In the genomic region with DNA sequence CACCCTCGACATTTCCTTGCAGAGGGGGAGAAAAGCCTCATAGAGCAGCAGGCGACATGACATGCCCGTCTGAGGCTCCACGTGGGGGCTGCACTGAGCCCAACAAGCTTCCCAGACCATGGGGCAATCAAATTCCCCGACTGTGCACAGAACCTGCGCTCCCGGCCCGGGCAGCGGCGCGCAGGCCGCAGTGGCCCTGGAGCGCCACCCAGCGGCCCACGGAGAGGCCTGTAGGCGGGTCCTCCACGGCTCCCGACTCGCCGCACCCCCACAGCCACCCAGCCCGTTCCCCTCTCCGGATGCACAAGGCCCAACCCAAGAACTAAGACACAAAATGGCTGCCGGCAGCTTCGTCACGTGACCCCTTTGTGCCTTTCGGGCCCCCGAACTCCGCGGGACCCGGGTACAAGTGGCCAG, we compare ENCODE assay signal across 8 cellular contexts. TPM values are rescaled to one million over a fixed set of nuclear protein-coding genes. Genes with fewer than 3 reads are reported as not detected.
DNase-seq lines count a peak whose midpoint lies in the region; ATAC-seq, FAIRE-seq and TF ChIP-seq lines count a peak whose summit lies in the region.

No MANE protein-coding gene starts in this region.

- FAIRE-seq in frontal cortex (lab: Jason Lieb, UNC) = no peak

- H2AK5ac ChIP-seq in H9 (ENCODE audit: insufficient read length, low read length) (no peak overlapping the region), neuronal stem cell (ENCODE audit: low read depth, low read length) (peak overlapping the region; percentile 100)

- H3K4me1 Mint-ChIP-seq in H9 = peaks cover 44 to 62% of the 10 kb centered on the region in 2 experiments

- H3K4ac ChIP-seq in H9 (ENCODE audit: low read depth, low read length) (no peak overlapping the region; the same call in 1 of the 2 replicates), neuronal stem cell (ENCODE audit: low read length) (no peak overlapping the region)

- H4K20me1 ChIP-seq in H9 (ENCODE audit: control insufficient read depth, insufficient read depth, insufficient read length) (no peaks in the 10 kb centered on the region), Loucy (ENCODE audit: insufficient read depth, low read length, poor library complexity, severe bottlenecking) (peaks cover 61% of the 10 kb centered on the region)

- peaks cover 0 to 14% (median 12%) of the 10 kb centered on the region in 3 experiments; a peak in 4 of 7 replicates for H3K36me3 Mint-ChIP-seq in H9 (ENCODE audit: insufficient read depth in 1 of 3, low read depth in 3 of 3)

- H4K91ac ChIP-seq in H9 (ENCODE audit: insufficient read length, low read depth, low read length) (no peak overlapping the region), neuronal stem cell (ENCODE audit: low read depth, low read length, poor library complexity) (no peak overlapping the region)

- no peaks in the 10 kb centered on the region for H3K4me1 ChIP-seq in H9 (ENCODE audit: insufficient read depth, low read length)
- peaks cover 65% of the 10 kb centered on the region for H3K4me1 ChIP-seq in Loucy (ENCODE audit: insufficient read depth, low read length, poor library complexity, severe bottlenecking)
- peaks cover 14% of the 10 kb centered on the region for H3K4me1 ChIP-seq in RWPE2 (ENCODE audit: insufficient read depth, poor library complexity, severe bottlenecking)
- H3K4me1 ChIP-seq in neuronal stem cell (ENCODE audit: control insufficient read depth in 2 of 2, insufficient read depth in 1 of 2, low read depth in 1 of 2, low read length in 2 of 2) = peaks cover 2 to 4% of the 10 kb centered on the region in 2 donors
- H3K4me1 ChIP-seq in subcutaneous abdominal adipose tissue (ENCODE audit: control insufficient read depth in 5 of 5, insufficient read depth in 5 of 5, low read length in 5 of 5) = peaks cover 3 to 80% (median 72%) of the 10 kb centered on the region in 5 donors

- peak overlapping the region; percentile 83 for H3K4me2 ChIP-seq in H9 (ENCODE audit: insufficient read depth, insufficient read length, low read length)
- H3K4me2 ChIP-seq in Loucy (ENCODE audit: low read depth, low read length, poor library complexity, severe bottlenecking) = peak overlapping the region; percentile 84
- H3K4me2 ChIP-seq in neuronal stem cell (ENCODE audit: insufficient read depth, low read length, poor library complexity, severe bottlenecking) = peak overlapping the region; percentile 52

- DNase-seq in GDM1 (lab: John Stamatoyannopoulos, UW) = peak; percentile 93
- peak; percentile 97 for DNase-seq in H9
- DNase-seq in RWPE2 (ENCODE audit: low spot score) = peak; percentile 95
- peak; percentile 96 for DNase-seq in activated naive CD4-positive, alpha-beta T cell treated with Interleukin-2 at 50 U/mL for 16 hours
- peak; percentile 95 to 97 for DNase-seq in frontal cortex (ENCODE audit: low spot score in 2 of 2)
- peak; percentile 94 for DNase-seq in neuronal stem cell (ENCODE audit: low spot score)

- H3K27ac Mint-ChIP-seq in H9 = peak overlapping the region; percentile 100; a peak in 6 of 7 replicates

- H2BK120ac ChIP-seq in H9 (ENCODE audit: low read depth, low read length, poor library complexity, severe bottlenecking) = no peak overlapping the region
- no peak overlapping the region for H2BK120ac ChIP-seq in neuronal stem cell (ENCODE audit: low read depth, low read length)

- H3K27me3 Mint-ChIP-seq in H9 (ENCODE audit: low read depth) = no peaks in the 10 kb centered on the region

- peak overlapping the region; percentile 100 for H3K18ac ChIP-seq in H9 (ENCODE audit: insufficient read length, low read depth, low read length)
- H3K18ac ChIP-seq in neuronal stem cell (ENCODE audit: low read length) = peak overlapping the region; percentile 100

- peaks cover 3% of the 10 kb centered on the region for H3K23me2 ChIP-seq in H9 (ENCODE audit: insufficient read length, low read depth, low read length, poor library complexity, severe bottlenecking)

- no peaks in the 10 kb centered on the region for H3K9me3 ChIP-seq in H9 (ENCODE audit: control insufficient read depth, low read depth, low read length)
- H3K9me3 ChIP-seq in Loucy (ENCODE audit: insufficient read depth, low read depth, low read length) = no peaks in the 10 kb centered on the region
- no peaks in the 10 kb centered on the region for H3K9me3 ChIP-seq in RWPE2 (ENCODE audit: severe bottlenecking)
- peaks cover 0 to 16% of the 10 kb centered on the region in 2 donors for H3K9me3 ChIP-seq in neuronal stem cell (replicated peaks in 1 of 2; ENCODE audit: control insufficient read depth in 2 of 2, insufficient read depth in 1 of 2, low read depth in 1 of 2, low read length in 2 of 2)
- no peaks in the 10 kb centered on the region for H3K9me3 ChIP-seq in subcutaneous abdominal adipose tissue (ENCODE audit: control insufficient read depth in 5 of 5, low read length in 5 of 5)

- H3K23ac ChIP-seq in H9 (ENCODE audit: insufficient read length, low read depth, low read length) = no peak overlapping the region
- peak overlapping the region; percentile 98 for H3K23ac ChIP-seq in neuronal stem cell (ENCODE audit: low read depth, low read length, poor library complexity)

- H2AFZ ChIP-seq in H9 (ENCODE audit: low read length) (no peak overlapping the region), Loucy (ENCODE audit: low read length) (peak overlapping the region; percentile 87), neuronal stem cell (ENCODE audit: low read length) (peak overlapping the region; percentile 91)

- WGBS in H9 (ENCODE audit: extremely low coverage, insufficient read length, low lambda C conversion rate) = no CpG with 5 or more reads among the region's 30 CpGs
- no CpG with 5 or more reads among the region's 30 CpGs for WGBS in neuronal stem cell (ENCODE audit: extremely low coverage in 2 of 2, insufficient read length in 2 of 2, insufficient replicate concordance in 1 of 2), 2 donors

- no peaks in the 10 kb centered on the region for H3K27me3 ChIP-seq in H9 (ENCODE audit: insufficient read depth, low read length)
- H3K27me3 ChIP-seq in Loucy (ENCODE audit: insufficient read depth, low read length, poor library complexity, severe bottlenecking) = no peaks in the 10 kb centered on the region
- no peaks in the 10 kb centered on the region for H3K27me3 ChIP-seq in RWPE2 (ENCODE audit: insufficient read depth, poor library complexity, severe bottlenecking)
- no peaks in the 10 kb centered on the region for H3K27me3 ChIP-seq in neuronal stem cell (ENCODE audit: control insufficient read depth in 3 of 3, insufficient read depth in 3 of 3, low read depth in 1 of 3, low read length in 3 of 3)
- no peaks in the 10 kb centered on the region for H3K27me3 ChIP-seq in subcutaneous abdominal adipose tissue (ENCODE audit: control insufficient read depth in 5 of 5, insufficient read depth in 4 of 5, low read length in 5 of 5)

- H3K27ac ChIP-seq in H9 (ENCODE audit: insufficient read length, low read depth, low read length) = peak overlapping the region; percentile 98
- peak overlapping the region; percentile 91 for H3K27ac ChIP-seq in RWPE2 (ENCODE audit: poor library complexity, severe bottlenecking)
- peak overlapping the region; percentile 100 for H3K27ac ChIP-seq in neuronal stem cell (replicated peaks; ENCODE audit: low read length)
- peak overlapping the region; percentile 100 for H3K27ac ChIP-seq in subcutaneous abdominal adipose tissue (ENCODE audit: low read depth, low read length)

- H3K4me3 Mint-ChIP-seq in H9 = peak overlapping the region; percentile 91 to 93

- H3F3A ChIP-seq in Loucy (ENCODE audit: low read depth) = no peaks in the 10 kb centered on the region

- H2BK5ac ChIP-seq in H9 (ENCODE audit: insufficient read length, low read length) (no peak overlapping the region), neuronal stem cell (ENCODE audit: low read length) (peak overlapping the region; percentile 100)

- H3K4me3 ChIP-seq in Loucy (ENCODE audit: low read length, poor library complexity, severe bottlenecking) = peak overlapping the region; percentile 80
- H3K4me3 ChIP-seq in RWPE2 (ENCODE audit: severe bottlenecking) = peak overlapping the region; percentile 88
- peak overlapping the region; percentile 88 for H3K4me3 ChIP-seq in neuronal stem cell (ENCODE audit: low read length in 2 of 2)
- H3K4me3 ChIP-seq in subcutaneous abdominal adipose tissue (ENCODE audit: low read depth in 1 of 5, low read length in 5 of 5) = peak overlapping the region; percentile 83 to 99 (median 98)

- ATAC-seq in RWPE2 (ENCODE audit: low read depth) = peak; percentile 92

- H3K9ac ChIP-seq in H9 (ENCODE audit: extremely low read depth, insufficient read length, low read length) (peak overlapping the region; percentile 100), Loucy (ENCODE audit: low read depth, low read length, poor library complexity, severe bottlenecking) (peak overlapping the region; percentile 99), neuronal stem cell (ENCODE audit: low read depth, low read length, poor library complexity) (peak overlapping the region; percentile 99), subcutaneous abdominal adipose tissue (ENCODE audit: low read length in 5 of 5) (peak overlapping the region; percentile 99 to 100 (median 100))

- H3K79me1 ChIP-seq in H9 (ENCODE audit: insufficient read depth, low read depth, low read length, poor library complexity, severe bottlenecking) (no peaks in the 10 kb centered on the region), neuronal stem cell (ENCODE audit: low read depth, low read length) (peaks cover 3% of the 10 kb centered on the region)

- H2BK12ac ChIP-seq in H9 (ENCODE audit: insufficient read length, low read depth, low read length) (no peak overlapping the region), neuronal stem cell (ENCODE audit: low read length) (no peak overlapping the region)

- no peaks in the 10 kb centered on the region for H3K9me3 Mint-ChIP-seq in H9

- H2BK15ac ChIP-seq in H9 (ENCODE audit: low read depth, low read length) (no peak overlapping the region; the same call in 1 of the 2 replicates), neuronal stem cell (ENCODE audit: low read length) (peak overlapping the region; percentile 96)

- H3K36me3 ChIP-seq in Loucy (ENCODE audit: insufficient read depth, low read length) (peaks cover 11% of the 10 kb centered on the region; the same call in 1 of the 2 replicates), RWPE2 (ENCODE audit: low read depth) (peaks cover 34% of the 10 kb centered on the region), neuronal stem cell (replicated peaks in 1 of 2; ENCODE audit: control insufficient read depth in 2 of 2, insufficient read depth in 2 of 2, low read length in 2 of 2) (peaks cover 2 to 42% of the 10 kb centered on the region in 2 donors), subcutaneous abdominal adipose tissue (ENCODE audit: control insufficient read depth in 5 of 5, insufficient read depth in 5 of 5, low read length in 5 of 5) (peaks cover 0 to 3% (median 0%) of the 10 kb centered on the region in 5 donors)

- H4K5ac ChIP-seq in H9 (ENCODE audit: insufficient read length, low read depth, low read length) = peak overlapping the region; percentile 100

- H3K14ac ChIP-seq in H9 (ENCODE audit: insufficient read depth, low read length) (peak overlapping the region; percentile 100), neuronal stem cell (ENCODE audit: low read length) (no peak overlapping the region)

- H3K56ac ChIP-seq in H9 (ENCODE audit: insufficient read length, low read depth, low read length) = peak overlapping the region; percentile 100

- H3K9me2 ChIP-seq in Loucy (replicated peaks; ENCODE audit: low read depth, low read length) = no peaks in the 10 kb centered on the region

- no peak overlapping the region for H2BK20ac ChIP-seq in H9 (ENCODE audit: low read depth, low read length, poor library complexity, severe bottlenecking)

- H4K8ac ChIP-seq in H9 (replicated peaks; ENCODE audit: insufficient read length, low read depth, low read length) (peak overlapping the region; percentile 100), neuronal stem cell (ENCODE audit: low read depth, low read length) (no peak overlapping the region)

- TF ChIP-seq CTCF in H9 (conservative IDR thresholded peaks at IDR 0.05) = peak; percentile 97
- TF ChIP-seq CTCF in Loucy (conservative IDR thresholded peaks at IDR 0.05; ENCODE audit: low read length) = peak; percentile 82
- peak; percentile 97 for TF ChIP-seq CTCF in RWPE2 (IDR thresholded peaks at IDR 0.05; ENCODE audit: poor library complexity, severe bottlenecking)

- H3K79me2 ChIP-seq in H9 (ENCODE audit: insufficient read depth, low read length) = peaks cover 20% of the 10 kb centered on the region
- peaks cover 90% of the 10 kb centered on the region for H3K79me2 ChIP-seq in Loucy (ENCODE audit: insufficient read depth, low read length)

- no peak overlapping the region for H3T11ph ChIP-seq in H9 (ENCODE audit: low read length)

RNA-seq across cellular contexts. Expression of gene EPC1, which starts 0.8 kb away (rescaled TPM):
- total RNA-seq in H9 (2021) (32.5 and 33.5 TPM in 2 replicates), frontal cortex (94.2 TPM)
- 25.4 TPM for polyA plus RNA-seq in neuronal stem cell (2013, experiment 1 of 2)
- polyA plus RNA-seq in neuronal stem cell (2013, experiment 2 of 2) = 24.7 TPM

Comparison
In these comparisons a context has a peak if more than half of its experiments do, and no peak if none do; other contexts are left out.
1. Peak in every context shown above with its lines: DNase-seq, ATAC-seq, H3K4me3 ChIP-seq and H3K27ac ChIP-seq.